Comparison of ENCODE assay signal across 24 cellular contexts in the genomic region with DNA sequence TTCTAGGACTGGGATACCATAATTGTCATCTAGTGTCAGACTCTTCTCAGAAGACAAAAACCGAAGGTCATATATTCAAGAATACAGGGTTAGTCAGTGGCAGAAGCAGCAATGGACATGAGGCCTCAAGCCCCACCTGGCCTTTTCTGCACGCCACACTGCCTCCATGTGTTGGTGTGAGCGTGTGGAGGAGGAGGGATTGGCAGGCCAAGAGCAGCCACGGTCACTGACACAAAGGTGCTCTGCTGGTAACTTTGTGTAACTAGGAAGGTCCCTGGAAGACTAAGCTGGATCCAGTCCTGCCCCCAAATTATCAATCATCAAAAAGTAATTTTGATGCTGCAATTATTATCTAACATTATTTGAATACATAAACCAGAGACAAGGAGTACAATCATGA. TPM values are rescaled to one million over a fixed set of nuclear protein-coding genes. Genes with fewer than 3 reads are reported as not detected.
A peak's percentile ranks its signal among the peaks of the same experiment; 100 is the strongest.
DNase-seq lines count a peak whose midpoint lies in the region; ATAC-seq and TF ChIP-seq lines count a peak whose summit lies in the region.
"Had no signal": no experiment of that assay in that cellular context is flagged by ENCODE, and none has a peak within 500 bp of the region (broad histone marks: within the 10 kb centered on the region; RNA-seq: fewer than 3 reads in every experiment).

No MANE protein-coding gene starts in this region.

- no peak overlapping the region for H3K4me2 ChIP-seq in mesenchymal stem cell (ENCODE audit: low read length, poor library complexity, severe bottlenecking)

- no peak overlapping the region for H3K4me3 ChIP-seq in mesenchymal stem cell (ENCODE audit: insufficient read depth in 1 of 2, low read depth in 1 of 2, low read length in 2 of 2)
- H3K4me3 ChIP-seq: SJCRH30 had no signal

- POLR2A ChIA-PET in WTC11 (lab: Charles Lee): no interaction called here

- H3K27ac ChIP-seq in mesenchymal stem cell (ENCODE audit: low read length, poor library complexity, severe bottlenecking): no peak overlapping the region
- H3K27ac ChIP-seq: SJCRH30 had no signal

- H3K36me3 ChIP-seq in mesenchymal stem cell (ENCODE audit: control insufficient read depth in 1 of 2, insufficient read depth in 2 of 2, low read depth in 1 of 2, low read length in 2 of 2): no peaks in the 10 kb centered on the region
- H3K36me3 ChIP-seq: SJCRH30 had no signal

- H3K4me3 Mint-ChIP-seq in WTC11: no peak overlapping the region
- H3K4me3 Mint-ChIP-seq: CD8-positive, alpha-beta T cell; T-helper 17 cell had no signal

- no peak overlapping the region for H4K8ac ChIP-seq in mesenchymal stem cell (ENCODE audit: low read length)

- peaks cover 3% of the 10 kb centered on the region; the same call in 1 of the 2 replicates for H3K4me1 Mint-ChIP-seq in WTC11

- no peak overlapping the region for H3K14ac ChIP-seq in mesenchymal stem cell (ENCODE audit: low read length in 2 of 2)

- 95% methylated on average over 3 of the region's 4 CpGs for WGBS in mesenchymal stem cell

- H3K27ac Mint-ChIP-seq in WTC11: no peak overlapping the region
- H3K27ac Mint-ChIP-seq: CD8-positive, alpha-beta T cell; T-helper 17 cell had no signal

- H3K4ac ChIP-seq in mesenchymal stem cell (ENCODE audit: low read depth in 1 of 2, low read length in 2 of 2): peak overlapping the region in 1 of 2 experiments; percentile 75

- H3K4me1 ChIP-seq in mesenchymal stem cell (ENCODE audit: control insufficient read depth, insufficient read depth, low read depth, low read length): no peaks in the 10 kb centered on the region
- H3K4me1 ChIP-seq: SJCRH30 had no signal

- H3K18ac ChIP-seq in mesenchymal stem cell (ENCODE audit: low read depth in 1 of 2, low read length in 2 of 2): peak overlapping the region in 1 of 2 experiments; percentile 70

- peaks cover 30% of the 10 kb centered on the region for H3K36me3 Mint-ChIP-seq in WTC11

- H3K27me3 ChIP-seq in mesenchymal stem cell (ENCODE audit: control insufficient read depth in 1 of 2, insufficient read depth in 1 of 2, low read length in 2 of 2): peaks cover 0 to 7% of the 10 kb centered on the region in 2 experiments
- H3K27me3 ChIP-seq: SJCRH30 had no signal

- H2BK5ac ChIP-seq in mesenchymal stem cell (ENCODE audit: low read depth, low read length, poor library complexity, severe bottlenecking): no peak overlapping the region

- H2AK5ac ChIP-seq in mesenchymal stem cell (ENCODE audit: low read length, severe bottlenecking): no peak overlapping the region

- in situ Hi-C loops in GM13976 (cut with MboI; ENCODE audit: low sequenced_read_pairs, unreplicated experiment): no loop called here

- H2BK15ac ChIP-seq in mesenchymal stem cell (ENCODE audit: low read depth, poor library complexity, severe bottlenecking): no peak overlapping the region

- DNase-seq in NCI-H146 (lab: John Stamatoyannopoulos, UW) (peak; percentile 2), NCI-H146 treated with DMSO at 0.1 percent for 48 hours (lab: John Stamatoyannopoulos, UW; ENCODE audit: unreplicated experiment) (no peak), GM13976 (ENCODE audit: low spot score) (peak; percentile 2), WTC11 (ENCODE audit: low spot score) (no peak), mesenchymal stem cell (no peak), NCI-H446 treated with DMSO at 0.1 percent for 48 hours (lab: John Stamatoyannopoulos, UW) (no peak), NCI-H2029 (lab: John Stamatoyannopoulos, UW) (no peak)
- DNase-seq in stimulated activated naive CD4-positive, alpha-beta T cell (lab: John Stamatoyannopoulos, UW): no peak
- DNase-seq: 8988T; AML-193; C1 segment of cervical spinal cord; Calu3; CD8-positive, alpha-beta T cell; DMS153; EL; GF-D8; KBM-7; NCI-H1092; NCI-H1436; NCI-H2029 treated with DMSO at 0.1 percent for 48 hours; NCI-H2171; OCI-M1; SJCRH30; T-helper 17 cell had no signal

- H3K9ac ChIP-seq in mesenchymal stem cell (ENCODE audit: low read length): no peak overlapping the region

- no peak overlapping the region for H2AFZ ChIP-seq in mesenchymal stem cell (ENCODE audit: low read depth, low read length)

- no peak overlapping the region for H2BK120ac ChIP-seq in mesenchymal stem cell (ENCODE audit: low read depth, low read length)

- TF ChIP-seq CTCF in GM13976 (IDR thresholded peaks at IDR 0.05; ENCODE audit: borderline replicate concordance, control extremely low read depth, extremely low read depth, insufficient read depth, missing control alignments) (no peak), WTC11 (IDR thresholded peaks at IDR 0.05) (no peak)

- peaks cover 41% of the 10 kb centered on the region for H3K9me3 Mint-ChIP-seq in WTC11

- no peaks in the 10 kb centered on the region for H3K79me1 ChIP-seq in mesenchymal stem cell (replicated peaks; ENCODE audit: low read length, poor library complexity, severe bottlenecking)

- peak; percentile 53 for ATAC-seq in WTC11
- ATAC-seq: CD8-positive, alpha-beta T cell; T-helper 17 cell had no signal

- peaks cover 5% of the 10 kb centered on the region for H3K27me3 Mint-ChIP-seq in WTC11 (ENCODE audit: low read depth)

- no peak overlapping the region for H3K23ac ChIP-seq in mesenchymal stem cell (ENCODE audit: low read length in 2 of 2)

- H3K9me3 ChIP-seq in mesenchymal stem cell (ENCODE audit: control insufficient read depth, low read length): peaks cover 25% of the 10 kb centered on the region

- CTCF ChIA-PET in WTC11 (lab: Charles Lee): interaction anchor here (1.1 to 1.5 kb wide), 2 partner anchors 13 to 21 kb away, joined by 3 to 8 read pairs; no protein-coding TSS in a partner anchor

- H2BK12ac ChIP-seq in mesenchymal stem cell (ENCODE audit: low read length in 2 of 2): peak overlapping the region in 1 of 2 experiments; percentile 84

- peak overlapping the region; percentile 90 for H4K91ac ChIP-seq in mesenchymal stem cell (ENCODE audit: low read length)

TF ChIP-seq in WTC11, 78 proteins besides CTCF, POLR2A, EP300 and RAD21:
- TF ChIP-seq TP53 (CRISPR knock-in tag; IDR thresholded peaks at IDR 0.05) (no peak), ZNF423 (CRISPR knock-in tag; IDR thresholded peaks at IDR 0.05) (no peak), ZNF121 (CRISPR knock-in tag; IDR thresholded peaks at IDR 0.05) (no peak), ZNF416 (CRISPR knock-in tag; IDR thresholded peaks at IDR 0.05) (no peak), CBFB (CRISPR knock-in tag; IDR thresholded peaks at IDR 0.05; ENCODE audit: low read depth) (no peak), E2F5 (CRISPR knock-in tag; IDR thresholded peaks at IDR 0.05) (no peak), TEAD4 (CRISPR knock-in tag; IDR thresholded peaks at IDR 0.05) (no peak), NR2C2 (CRISPR knock-in tag; IDR thresholded peaks at IDR 0.05) (no peak), ZNF671 (CRISPR knock-in tag; IDR thresholded peaks at IDR 0.05) (no peak), ZNF232 (CRISPR knock-in tag; IDR thresholded peaks at IDR 0.05) (no peak), ZNF219 (CRISPR knock-in tag; IDR thresholded peaks at IDR 0.05; ENCODE audit: borderline replicate concordance) (no peak), ZBTB21 (CRISPR knock-in tag; IDR thresholded peaks at IDR 0.05; ENCODE audit: borderline replicate concordance) (no peak), EMX1 (CRISPR knock-in tag; IDR thresholded peaks at IDR 0.05) (no peak)
- TF ChIP-seq, protein P1, sequence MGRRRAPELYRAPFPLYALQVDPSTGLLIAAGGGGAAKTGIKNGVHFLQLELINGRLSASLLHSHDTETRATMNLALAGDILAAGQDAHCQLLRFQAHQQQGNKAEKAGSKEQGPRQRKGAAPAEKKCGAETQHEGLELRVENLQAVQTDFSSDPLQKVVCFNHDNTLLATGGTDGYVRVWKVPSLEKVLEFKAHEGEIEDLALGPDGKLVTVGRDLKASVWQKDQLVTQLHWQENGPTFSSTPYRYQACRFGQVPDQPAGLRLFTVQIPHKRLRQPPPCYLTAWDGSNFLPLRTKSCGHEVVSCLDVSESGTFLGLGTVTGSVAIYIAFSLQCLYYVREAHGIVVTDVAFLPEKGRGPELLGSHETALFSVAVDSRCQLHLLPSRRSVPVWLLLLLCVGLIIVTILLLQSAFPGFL (CRISPR knock-in tag; IDR thresholded peaks at IDR 0.05; ENCODE audit: borderline replicate concordance): no peak

RNA-seq across cellular contexts. Expression of gene HSF2BP, which starts 34.9 kb away (rescaled TPM):
- total RNA-seq in WTC11 (2021): 1.1 to 1.3 TPM (median 1.2 TPM) in 3 replicates
- polyA plus RNA-seq in mesenchymal stem cell (2013, experiment 1 of 2): 1.0 TPM
- 0.82 TPM for polyA plus RNA-seq in mesenchymal stem cell (2013, experiment 2 of 2)

RNA-seq across cellular contexts. Expression of gene RRP1B, which starts 35.0 kb away (rescaled TPM):
- 62.2 to 74.9 TPM (median 64.0 TPM) in 3 replicates for total RNA-seq in WTC11 (2021)
- polyA plus RNA-seq in mesenchymal stem cell (2013, experiment 1 of 2): 15.6 TPM
- polyA plus RNA-seq in mesenchymal stem cell (2013, experiment 2 of 2): 15.9 TPM

Comparison
In these comparisons a context has a peak if more than half of its experiments do, and no peak if none do; other contexts are left out.
1. DNase-seq: peak in NCI-H146 (single experiment) and GM13976 (single experiment); none in NCI-H146 treated with DMSO at 0.1 percent for 48 hours (single experiment), WTC11 (single experiment), mesenchymal stem cell (single experiment), stimulated activated naive CD4-positive, alpha-beta T cell (0 of 6), NCI-H446 treated with DMSO at 0.1 percent for 48 hours (single experiment) and NCI-H2029 (single experiment).